Comparison of ENCODE assay signal across 1 cellular context in the genomic region with DNA sequence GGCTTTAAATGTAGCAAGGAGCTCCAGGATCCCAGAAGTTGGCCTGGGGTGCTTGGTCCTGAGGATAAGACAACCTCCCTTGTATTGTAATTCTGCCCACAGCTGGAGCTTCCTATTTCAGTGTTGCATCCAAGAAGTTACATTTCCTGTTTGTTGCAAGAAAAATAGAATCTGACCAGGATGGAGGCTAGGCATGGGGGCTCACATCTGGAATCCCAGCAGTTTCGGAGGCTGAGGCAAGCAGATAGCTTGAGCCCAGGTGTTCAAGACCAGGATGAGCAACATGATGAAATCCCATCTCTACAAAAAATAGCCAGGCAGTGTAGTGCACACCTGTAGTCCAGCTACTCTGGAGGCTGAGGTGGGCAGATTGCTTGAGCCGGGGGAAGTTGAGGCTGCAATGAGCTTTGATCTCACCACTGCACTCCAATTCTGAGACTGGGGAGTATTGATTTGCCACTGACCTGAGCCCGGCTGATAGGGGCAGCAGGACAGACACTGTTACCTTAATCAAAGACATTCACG.
TF ChIP-seq lines count a peak whose summit lies in the region.

No MANE protein-coding gene starts in this region.

TF ChIP-seq in GM23338, 12 proteins besides CTCF, POLR2A, EP300 and RAD21 (continued from another document):
- TF ChIP-seq ZNF462 (CRISPR knock-in tag; IDR thresholded peaks at IDR 0.05) = no peak
- TF ChIP-seq ZNF114 (CRISPR knock-in tag; IDR thresholded peaks at IDR 0.05) = no peak
- no peak for TF ChIP-seq EZH2phosphoT487 (IDR thresholded peaks at IDR 0.05; ENCODE audit: unreplicated experiment)
- TF ChIP-seq CREB1 (CRISPR knock-in tag; IDR thresholded peaks at IDR 0.05; ENCODE audit: low read depth) = no peak
- no peak for TF ChIP-seq STAT1 (IDR thresholded peaks at IDR 0.05; ENCODE audit: unreplicated experiment)
- TF ChIP-seq ZNF331 (CRISPR knock-in tag; IDR thresholded peaks at IDR 0.05; ENCODE audit: low read depth) = no peak
- no peak for TF ChIP-seq EZH2 (IDR thresholded peaks at IDR 0.05; ENCODE audit: low read depth, unreplicated experiment)
- TF ChIP-seq JUNB (IDR thresholded peaks at IDR 0.05; ENCODE audit: unreplicated experiment) = no peak
- TF ChIP-seq REST (IDR thresholded peaks at IDR 0.05; ENCODE audit: unreplicated experiment) = no peak
